10 cellular contexts compared by ENCODE assay signal in genomic region chr1:36304970-36305914, GRCh38. TPM values are rescaled to one million over a fixed set of nuclear protein-coding genes. Genes with fewer than 3 reads are reported as not detected.
DNase-seq lines count a peak whose midpoint lies in the region; ATAC-seq, FAIRE-seq and TF ChIP-seq lines count a peak whose summit lies in the region.
"Had no signal": no experiment of that assay in that cellular context is flagged by ENCODE, and none has a peak within 500 bp of the region (broad histone marks: within the 10 kb centered on the region; RNA-seq: fewer than 3 reads in every experiment).

No MANE protein-coding gene starts in this region.

- H3K9me3 Mint-ChIP-seq in neural crest cell: no peaks in the 10 kb centered on the region

- H3K36me3 ChIP-seq in OCI-LY1 (ENCODE audit: insufficient read depth, low read length): peaks cover 55% of the 10 kb centered on the region
- peaks cover 28% of the 10 kb centered on the region for H3K36me3 ChIP-seq in bronchial epithelial cell (ENCODE audit: control insufficient read depth, insufficient read depth, low read length)

- FAIRE-seq in bronchial epithelial cell (lab: Jason Lieb, UNC): no peak
- FAIRE-seq: HTR-8/SVneo had no signal

- H4K20me1 ChIP-seq in OCI-LY1 (ENCODE audit: insufficient read depth, low read length): no peaks in the 10 kb centered on the region

- H3F3A ChIP-seq in OCI-LY1 (ENCODE audit: insufficient read depth, low read length): no peaks in the 10 kb centered on the region

- H3K9ac ChIP-seq in OCI-LY1 (ENCODE audit: low read length): no peak overlapping the region; the same call in 1 of the 2 replicates

- H3K4me2 ChIP-seq in OCI-LY1 (ENCODE audit: low read length): peak overlapping the region; percentile 68; the same call in 1 of the 2 replicates

- peak overlapping the region; percentile 70 for H3K27ac ChIP-seq in C4-2B
- H3K27ac ChIP-seq in OCI-LY1 (ENCODE audit: low read depth, low read length, poor library complexity, severe bottlenecking): peak overlapping the region; percentile 50
- H3K27ac ChIP-seq: SJSA1 had no signal

- no peak for ATAC-seq in GM18861 (IDR thresholded peaks at IDR 0.05; ENCODE audit: unreplicated experiment)
- ATAC-seq in GM18517 (IDR thresholded peaks at IDR 0.05; ENCODE audit: unreplicated experiment): no peak

- peaks cover 19% of the 10 kb centered on the region for H3K4me1 Mint-ChIP-seq in neural crest cell

- peaks cover 3% of the 10 kb centered on the region for H3K27me3 Mint-ChIP-seq in neural crest cell (ENCODE audit: low read depth)

- peak overlapping the region; percentile 62 for H3K4me3 ChIP-seq in OCI-LY1 (ENCODE audit: low read depth, low read length, poor library complexity, severe bottlenecking)
- no peak overlapping the region for H3K4me3 ChIP-seq in bronchial epithelial cell (ENCODE audit: low read depth, low read length)

- no peaks in the 10 kb centered on the region for H3K79me2 ChIP-seq in OCI-LY1 (ENCODE audit: insufficient read depth, low read length)

- peak overlapping the region; percentile 67 for H3K4me3 Mint-ChIP-seq in neural crest cell

- no peaks in the 10 kb centered on the region for H3K9me3 ChIP-seq in OCI-LY1 (ENCODE audit: low read length)
- H3K9me3 ChIP-seq: SJSA1 had no signal

- no peak for TF ChIP-seq CTCF in C4-2B (conservative IDR thresholded peaks at IDR 0.05)
- TF ChIP-seq CTCF in OCI-LY1 (IDR thresholded peaks at IDR 0.05; ENCODE audit: low read length): no peak
- no peak for TF ChIP-seq CTCF in bronchial epithelial cell (IDR thresholded peaks at IDR 0.05; ENCODE audit: insufficient read depth, low read length, severe bottlenecking)
- TF ChIP-seq CTCF in neural crest cell (conservative IDR thresholded peaks at IDR 0.05): no peak

- H2AFZ ChIP-seq in OCI-LY1 (ENCODE audit: low read length): no peak overlapping the region

- peaks cover 20% of the 10 kb centered on the region for H3K36me3 Mint-ChIP-seq in neural crest cell (ENCODE audit: low read depth)

- H3K9me2 ChIP-seq in OCI-LY1 (ENCODE audit: low read depth, low read length): no peaks in the 10 kb centered on the region

- DNase-seq in bronchial epithelial cell (ENCODE audit: low read depth): peak; percentile 30
- DNase-seq in neural crest cell (ENCODE audit: low read depth, low spot score): no peak
- no peak for DNase-seq in dedifferentiated amniotic fluid mesenchymal stem cell (ENCODE audit: extremely low spot score)
- no peak for DNase-seq in AG08396 (ENCODE audit: low spot score)

- H3K27me3 ChIP-seq in OCI-LY1 (ENCODE audit: insufficient read depth, low read length) (no peaks in the 10 kb centered on the region), bronchial epithelial cell (ENCODE audit: control insufficient read depth, insufficient read depth, low read length) (no peaks in the 10 kb centered on the region)
- H3K27me3 ChIP-seq: SJSA1 had no signal

- peaks cover 44% of the 10 kb centered on the region for H3K4me1 ChIP-seq in OCI-LY1 (ENCODE audit: insufficient read depth, low read length, severe bottlenecking)

- no peak overlapping the region for H3K27ac Mint-ChIP-seq in neural crest cell (ENCODE audit: unreplicated experiment)

RNA-seq across cellular contexts. Expression of gene SH3D21, which starts 0.9 kb away (rescaled TPM):
- total RNA-seq in bronchial epithelial cell: 2.6 and 6.9 TPM in 2 replicates
- total RNA-seq in neural crest cell: 5.4 and 5.9 TPM in 2 replicates

RNA-seq across cellular contexts. Expression of gene EVA1B, which starts 18.2 kb away (rescaled TPM):
- 17.4 and 20.5 TPM in 2 replicates for total RNA-seq in bronchial epithelial cell
- 24.8 and 28.5 TPM in 2 replicates for total RNA-seq in neural crest cell
